Comparison of ENCODE assay signal across 1 cellular context in genomic region chr5:68504306-68504705, GRCh38.
TF ChIP-seq lines count a peak whose summit lies in the region.

No MANE protein-coding gene starts in this region.

TF ChIP-seq in IMR-90, 13 proteins besides CTCF, POLR2A, EP300 and RAD21 (continued from another document):
- TF ChIP-seq USF2 (IDR thresholded peaks at IDR 0.05; ENCODE audit: low read depth, low read length), result no peak
- no peak for TF ChIP-seq ELK1 (IDR thresholded peaks at IDR 0.05; ENCODE audit: borderline replicate concordance, low read depth, low read length)
- no peak for TF ChIP-seq MAZ (IDR thresholded peaks at IDR 0.05; ENCODE audit: borderline replicate concordance, low read depth, low read length)
- no peak for TF ChIP-seq NFE2L2 (IDR thresholded peaks at IDR 0.05; ENCODE audit: low read depth, low read length)
- no peak for TF ChIP-seq MXI1 (IDR thresholded peaks at IDR 0.05; ENCODE audit: borderline replicate concordance, low read depth, low read length)
